30 cellular contexts compared by ENCODE assay signal in genomic region chr6:161413361-161413771, GRCh38.
"Had no signal": no experiment of that assay in that cellular context is flagged by ENCODE, and none has a peak within 500 bp of the region (broad histone marks: within the 10 kb centered on the region; RNA-seq: fewer than 3 reads in every experiment).

No MANE protein-coding gene starts in this region.

- H3K4me1 Mint-ChIP-seq: activated CD4-positive, alpha-beta T cell treated with anti-CD3 and anti-CD28 coated beads, Interleukin-2, amount 10 ng/mL, durations not matched to agents 7 days and 5 days; activated CD8-positive, alpha-beta memory T cell treated with anti-CD3 and anti-CD28 coated beads, Interleukin-2, amount 10 ng/mL, durations not matched to agents 7 days and 5 days; activated naive CD8-positive, alpha-beta T cell treated with anti-CD3 and anti-CD28 coated beads, Interleukin-2, amount 50 U/mL, for 24 hours; immature natural killer cell had no signal

- H3K27ac Mint-ChIP-seq: activated CD4-positive, alpha-beta T cell treated with anti-CD3 and anti-CD28 coated beads, Interleukin-2, amount 10 ng/mL, durations not matched to agents 7 days and 5 days; activated CD8-positive, alpha-beta memory T cell treated with anti-CD3 and anti-CD28 coated beads, Interleukin-2, amount 10 ng/mL, durations not matched to agents 7 days and 5 days; activated CD8-positive, alpha-beta T cell treated with anti-CD3 and anti-CD28 coated beads for 36 hours; activated naive CD8-positive, alpha-beta T cell treated with anti-CD3 and anti-CD28 coated beads, Interleukin-2, amount 50 U/mL, for 24 hours; effector memory CD8-positive, alpha-beta T cell; immature natural killer cell; mesothelial cell of epicardium had no signal

- FAIRE-seq: colon, endothelial cell of umbilical vein, TTC549 had no signal

- H3K27me3 Mint-ChIP-seq: activated CD4-positive, alpha-beta T cell treated with anti-CD3 and anti-CD28 coated beads, Interleukin-2, amount 10 ng/mL, durations not matched to agents 7 days and 5 days had no signal

- H3K9me3 ChIP-seq: body of pancreas, left lung, ovary, prostate gland, testis, upper lobe of left lung had no signal

- H3K9me3 Mint-ChIP-seq: activated CD4-positive, alpha-beta T cell treated with anti-CD3 and anti-CD28 coated beads, Interleukin-2, amount 10 ng/mL, durations not matched to agents 7 days and 5 days; activated CD8-positive, alpha-beta T cell treated with anti-CD3 and anti-CD28 coated beads for 36 hours; activated naive CD8-positive, alpha-beta T cell treated with anti-CD3 and anti-CD28 coated beads, Interleukin-2, amount 50 U/mL, for 24 hours; effector memory CD8-positive, alpha-beta T cell; immature natural killer cell; mesothelial cell of epicardium; neural crest cell had no signal

- H3K79me2 ChIP-seq: hepatocyte had no signal

- ATAC-seq: activated CD8-positive, alpha-beta memory T cell treated with anti-CD3 and anti-CD28 coated beads, Interleukin-2, amount 10 ng/mL, durations not matched to agents 7 days and 5 days; activated CD8-positive, alpha-beta T cell treated with anti-CD3 and anti-CD28 coated beads for 36 hours; activated naive CD8-positive, alpha-beta T cell treated with anti-CD3 and anti-CD28 coated beads, Interleukin-2, amount 50 U/mL, for 24 hours; body of pancreas; effector memory CD8-positive, alpha-beta T cell; esophagus mucosa; left lung had no signal

- H3K4me3 Mint-ChIP-seq: activated CD4-positive, alpha-beta T cell treated with anti-CD3 and anti-CD28 coated beads, Interleukin-2, amount 10 ng/mL, durations not matched to agents 7 days and 5 days; activated CD8-positive, alpha-beta memory T cell treated with anti-CD3 and anti-CD28 coated beads, Interleukin-2, amount 10 ng/mL, durations not matched to agents 7 days and 5 days; activated CD8-positive, alpha-beta T cell treated with anti-CD3 and anti-CD28 coated beads for 36 hours; activated naive CD8-positive, alpha-beta T cell treated with anti-CD3 and anti-CD28 coated beads, Interleukin-2, amount 50 U/mL, for 24 hours; effector memory CD8-positive, alpha-beta T cell; immature natural killer cell; mesothelial cell of epicardium; neural crest cell had no signal

- H3K4me2 ChIP-seq: hepatocyte had no signal

- DNase-seq: activated CD4-positive, alpha-beta T cell treated with anti-CD3 and anti-CD28 coated beads, Interleukin-2, amount 10 ng/mL, durations not matched to agents 7 days and 5 days; activated CD4-positive, CD25-positive, alpha-beta regulatory T cell treated with anti-CD3 and anti-CD28 coated beads, Interleukin-2, amount 50 U/mL, for 72 hours; activated CD8-positive, alpha-beta memory T cell treated with anti-CD3 and anti-CD28 coated beads, Interleukin-2, amount 10 ng/mL, durations not matched to agents 7 days and 5 days; activated CD8-positive, alpha-beta T cell treated with anti-CD3 and anti-CD28 coated beads for 36 hours; activated gamma-delta T cell; activated naive CD4-positive, alpha-beta T cell treated with anti-CD3 and anti-CD28 coated beads, Interleukin-2, amount 50 U/mL, for 16 hours; activated naive CD8-positive, alpha-beta T cell treated with anti-CD3 and anti-CD28 coated beads, Interleukin-2, amount 50 U/mL, for 24 hours; activated T-cell treated with anti-CD3 and anti-CD28 coated beads for 4 hours; body of pancreas; effector memory CD8-positive, alpha-beta T cell; foreskin melanocyte; glutamatergic neuron; immature natural killer cell; left lung; ovary; stimulated activated CD4-positive, alpha-beta T cell treated with anti-CD3 and anti-CD28 coated beads, Interleukin-4, amount 100 ng/mL, for 1 hour; stimulated activated naive CD4-positive, alpha-beta T cell; T-helper 1 cell; testis; WERI-Rb-1 had no signal

- H3K27me3 ChIP-seq: body of pancreas, dorsolateral prefrontal cortex, hepatocyte, left lung, ovary, testis, upper lobe of left lung had no signal

- H3K4me3 ChIP-seq: body of pancreas, hepatocyte, left lung, ovary, prostate gland, testis, upper lobe of left lung had no signal

- H3K4me1 ChIP-seq: left lung, prostate gland, upper lobe of left lung had no signal

- H3K36me3 ChIP-seq: left lung, ovary, prostate gland, upper lobe of left lung, WERI-Rb-1 had no signal

- H2AFZ ChIP-seq: hepatocyte had no signal

- H3K36me3 Mint-ChIP-seq: activated CD8-positive, alpha-beta memory T cell treated with anti-CD3 and anti-CD28 coated beads, Interleukin-2, amount 10 ng/mL, durations not matched to agents 7 days and 5 days; immature natural killer cell; mesothelial cell of epicardium had no signal

- H3K27ac ChIP-seq: hepatocyte, left lung, ovary, prostate gland, testis, upper lobe of left lung, WERI-Rb-1 had no signal
